Comparison of ENCODE assay signal across 8 cellular contexts in genomic region chr11:44955019-44955738, GRCh38. TPM values are rescaled to one million over a fixed set of nuclear protein-coding genes. Genes with fewer than 3 reads are reported as not detected.
DNase-seq lines count a peak whose midpoint lies in the region; ATAC-seq and TF ChIP-seq lines count a peak whose summit lies in the region.

No MANE protein-coding gene starts in this region.

- H2BK15ac ChIP-seq in H9 (ENCODE audit: low read depth, low read length): no peak overlapping the region

- H3K4ac ChIP-seq in H9 (ENCODE audit: low read depth, low read length): no peak overlapping the region

- no peaks in the 10 kb centered on the region for H3K36me3 Mint-ChIP-seq in H9 (ENCODE audit: insufficient read depth in 1 of 3, low read depth in 3 of 3)

- H3K4me3 ChIP-seq in DND-41 (ENCODE audit: low read depth in 1 of 2, low read length in 2 of 2) (no peak overlapping the region), mucosa of rectum (ENCODE audit: low read length in 2 of 2) (no peak overlapping the region)

- H4K20me1 ChIP-seq in DND-41 (ENCODE audit: insufficient read depth, low read length) (no peaks in the 10 kb centered on the region), H9 (ENCODE audit: control insufficient read depth, insufficient read depth, insufficient read length) (no peaks in the 10 kb centered on the region)

- H3K4me3 Mint-ChIP-seq in H9: peak overlapping the region in 1 of 2 experiments; percentile 31; a peak in 1 of 5 replicates

- H2BK120ac ChIP-seq in H9 (ENCODE audit: low read depth, low read length, poor library complexity, severe bottlenecking): no peak overlapping the region

- H2AFZ ChIP-seq in DND-41 (ENCODE audit: low read depth, low read length) (no peak overlapping the region), H9 (ENCODE audit: low read length) (no peak overlapping the region)

- H2BK12ac ChIP-seq in H9 (ENCODE audit: insufficient read length, low read depth, low read length): no peak overlapping the region

- H3K36me3 ChIP-seq in DND-41 (ENCODE audit: insufficient read depth, low read length): no peaks in the 10 kb centered on the region
- H3K36me3 ChIP-seq in mucosa of rectum (ENCODE audit: control insufficient read depth in 2 of 2, insufficient read depth in 2 of 2, low read length in 2 of 2): no peaks in the 10 kb centered on the region

- H3K79me1 ChIP-seq in H9 (ENCODE audit: insufficient read depth, low read depth, low read length, poor library complexity, severe bottlenecking): no peaks in the 10 kb centered on the region

- H3K14ac ChIP-seq in H9 (ENCODE audit: insufficient read depth, low read length): no peak overlapping the region

- H3K27ac ChIP-seq in DND-41 (ENCODE audit: low read length) (no peak overlapping the region), mucosa of rectum (ENCODE audit: low read depth in 2 of 2, low read length in 2 of 2) (peak overlapping the region; percentile 53 to 60), H9 (ENCODE audit: insufficient read length, low read depth, low read length) (no peak overlapping the region)

- DNase-seq in DND-41 (peak; percentile 55), NCI-H2196 treated with DMSO at 0.1 percent for 48 hours (lab: John Stamatoyannopoulos, UW; ENCODE audit: unreplicated experiment) (peak; percentile 31), dedifferentiated amniotic fluid mesenchymal stem cell (ENCODE audit: extremely low spot score) (peak; percentile 19), H9 (no peak), NCI-H1048 (lab: John Stamatoyannopoulos, UW) (no peak)
- DNase-seq in activated CD4-positive, CD25-positive, alpha-beta regulatory T cell (lab: John Stamatoyannopoulos, UW): no peak

- H3K4me1 ChIP-seq in DND-41 (ENCODE audit: insufficient read depth, low read length) (peaks cover 6% of the 10 kb centered on the region; the same call in 1 of the 2 replicates), mucosa of rectum (ENCODE audit: control insufficient read depth in 2 of 2, insufficient read depth in 2 of 2, low read length in 2 of 2) (peaks cover 33 to 49% of the 10 kb centered on the region in 2 donors), H9 (ENCODE audit: insufficient read depth, low read length) (peaks cover 12% of the 10 kb centered on the region)

- H2AK5ac ChIP-seq in H9 (ENCODE audit: insufficient read length, low read length): no peak overlapping the region

- H4K5ac ChIP-seq in H9 (ENCODE audit: insufficient read length, low read depth, low read length): no peak overlapping the region

- H3K4me1 Mint-ChIP-seq in H9: peaks cover 73 to 81% of the 10 kb centered on the region in 2 experiments

- H3T11ph ChIP-seq in H9 (ENCODE audit: low read length): no peak overlapping the region

- no peak overlapping the region for H3K18ac ChIP-seq in H9 (ENCODE audit: insufficient read length, low read depth, low read length)

- H3K79me2 ChIP-seq in DND-41 (ENCODE audit: insufficient read depth, low read length) (no peaks in the 10 kb centered on the region), H9 (ENCODE audit: insufficient read depth, low read length) (no peaks in the 10 kb centered on the region)

- peak; percentile 86 for ATAC-seq in DND-41 (ENCODE audit: insufficient read depth, low read depth)
- ATAC-seq in GM21786 (IDR thresholded peaks at IDR 0.05; ENCODE audit: unreplicated experiment): no peak

- TF ChIP-seq CTCF in DND-41 (IDR thresholded peaks at IDR 0.05; ENCODE audit: borderline replicate concordance, extremely low read depth, low read length, poor library complexity, severe bottlenecking): no peak
- TF ChIP-seq CTCF in H9 (conservative IDR thresholded peaks at IDR 0.05): no peak

- H3K9me3 ChIP-seq in DND-41 (ENCODE audit: insufficient read depth, low read length, severe bottlenecking) (no peaks in the 10 kb centered on the region), mucosa of rectum (ENCODE audit: control insufficient read depth in 2 of 2, low read length in 2 of 2) (no peaks in the 10 kb centered on the region), H9 (ENCODE audit: control insufficient read depth, low read depth, low read length) (no peaks in the 10 kb centered on the region)

- no peak overlapping the region for H4K8ac ChIP-seq in H9 (replicated peaks; ENCODE audit: insufficient read length, low read depth, low read length)

- H3K9ac ChIP-seq in DND-41 (ENCODE audit: low read depth, low read length): no peak overlapping the region
- H3K9ac ChIP-seq in mucosa of rectum (ENCODE audit: low read depth in 1 of 2, low read length in 2 of 2): peak overlapping the region in 1 of 2 donors; percentile 14
- no peak overlapping the region for H3K9ac ChIP-seq in H9 (ENCODE audit: extremely low read depth, insufficient read length, low read length)

- H3K27ac Mint-ChIP-seq in H9: peak overlapping the region in 1 of 3 experiments; percentile 12; a peak in 1 of 7 replicates

- H3K4me2 ChIP-seq in DND-41 (ENCODE audit: insufficient read depth, low read length): no peak overlapping the region
- no peak overlapping the region for H3K4me2 ChIP-seq in H9 (ENCODE audit: insufficient read depth, insufficient read length, low read length)

- H3K56ac ChIP-seq in H9 (ENCODE audit: insufficient read length, low read depth, low read length): no peak overlapping the region

- H3K27me3 ChIP-seq in DND-41 (ENCODE audit: insufficient read depth, low read length, poor library complexity) (no peaks in the 10 kb centered on the region), mucosa of rectum (ENCODE audit: control insufficient read depth in 2 of 2, insufficient read depth in 2 of 2, low read length in 2 of 2) (no peaks in the 10 kb centered on the region), H9 (ENCODE audit: insufficient read depth, low read length) (no peaks in the 10 kb centered on the region)

- WGBS in H9 (ENCODE audit: extremely low coverage, insufficient read length, low lambda C conversion rate): no CpG with 5 or more reads among the region's 5 CpGs

- H2BK20ac ChIP-seq in H9 (ENCODE audit: low read depth, low read length, poor library complexity, severe bottlenecking): no peak overlapping the region

- no peak overlapping the region for H3K23ac ChIP-seq in H9 (ENCODE audit: insufficient read length, low read depth, low read length)

- no peak overlapping the region for H2BK5ac ChIP-seq in H9 (ENCODE audit: insufficient read length, low read length)

- H4K91ac ChIP-seq in H9 (ENCODE audit: insufficient read length, low read depth, low read length): no peak overlapping the region

- no peaks in the 10 kb centered on the region; a peak in 1 of 5 replicates for H3K9me3 Mint-ChIP-seq in H9

- peaks cover 2% of the 10 kb centered on the region for H3K23me2 ChIP-seq in H9 (ENCODE audit: insufficient read length, low read depth, low read length, poor library complexity, severe bottlenecking)

- peaks cover 25% of the 10 kb centered on the region for H3K27me3 Mint-ChIP-seq in H9 (ENCODE audit: low read depth)

RNA-seq across cellular contexts. Expression of gene TP53I11, which starts 4.5 kb away (rescaled TPM):
- 94.2 and 95.6 TPM in 2 replicates for total RNA-seq in H9 (2021)

Comparison
In these comparisons a context has a peak if more than half of its experiments do, and no peak if none do; other contexts are left out.
1. DNase-seq: peak in DND-41 (single experiment), NCI-H2196 treated with DMSO at 0.1 percent for 48 hours (single experiment) and dedifferentiated amniotic fluid mesenchymal stem cell (single experiment); none in H9 (single experiment), activated CD4-positive, CD25-positive, alpha-beta regulatory T cell (0 of 4) and NCI-H1048 (single experiment).
2. H3K27ac ChIP-seq: peak in mucosa of rectum (2 of 2); none in DND-41 (single experiment) and H9 (single experiment).